Comparison of ENCODE assay signal across 8 cellular contexts in genomic region chrX:46912673-46913491, GRCh38. TPM values are rescaled to one million over a fixed set of nuclear protein-coding genes. Genes with fewer than 3 reads are reported as not detected.
DNase-seq lines count a peak whose midpoint lies in the region; ATAC-seq, FAIRE-seq and TF ChIP-seq lines count a peak whose summit lies in the region.

No MANE protein-coding gene starts in this region.

- no peaks in the 10 kb centered on the region for H3K27me3 ChIP-seq in esophagus (ENCODE audit: control insufficient read depth in 1 of 2, insufficient read depth in 2 of 2, low read length in 2 of 2)

- H3K27ac ChIP-seq in C4-2B (peak overlapping the region; percentile 84), esophagus (ENCODE audit: low read depth in 2 of 2, low read length in 1 of 2) (peak overlapping the region in 1 of 2 donors; percentile 63)

- no peaks in the 10 kb centered on the region for H3K36me3 Mint-ChIP-seq in activated CD4-positive, alpha-beta T cell treated with anti-CD3 and anti-CD28 coated beads, Interleukin-2, amount 10 ng/mL, durations not matched to agents 24 days and 14 days (ENCODE audit: low read depth)

- TF ChIP-seq CTCF in C4-2B (conservative IDR thresholded peaks at IDR 0.05), result peak; percentile 64

- H3K4me3 Mint-ChIP-seq in activated CD4-positive, alpha-beta T cell treated with anti-CD3 and anti-CD28 coated beads, Interleukin-2, amount 10 ng/mL, durations not matched to agents 24 days and 14 days, result peak overlapping the region; percentile 81

- H3K27ac Mint-ChIP-seq in activated CD4-positive, alpha-beta T cell treated with anti-CD3 and anti-CD28 coated beads, Interleukin-2, amount 10 ng/mL, durations not matched to agents 24 days and 14 days, result no peak overlapping the region

- no peaks in the 10 kb centered on the region for H3K9me3 Mint-ChIP-seq in activated CD4-positive, alpha-beta T cell treated with anti-CD3 and anti-CD28 coated beads, Interleukin-2, amount 10 ng/mL, durations not matched to agents 24 days and 14 days

- DNase-seq in NCI-H1092 (lab: John Stamatoyannopoulos, UW) (peak; percentile 13), myocyte (ENCODE audit: low read depth) (peak; percentile 54), urothelium cell line (ENCODE audit: low spot score) (peak; percentile 72), occipital lobe (lab: John Stamatoyannopoulos, UW) (no peak)
- peak; percentile 70 for DNase-seq in activated CD4-positive, alpha-beta T cell treated with anti-CD3 and anti-CD28 coated beads, Interleukin-2, amount 10 ng/mL, durations not matched to agents 24 days and 14 days

- 0 to 24% methylated on average over 54 to 101 of the region's 102 CpGs for WGBS in esophagus, 2 donors

- H3K4me1 Mint-ChIP-seq in activated CD4-positive, alpha-beta T cell treated with anti-CD3 and anti-CD28 coated beads, Interleukin-2, amount 10 ng/mL, durations not matched to agents 24 days and 14 days, result peaks cover 8% of the 10 kb centered on the region

- no peaks in the 10 kb centered on the region for H3K36me3 ChIP-seq in esophagus (ENCODE audit: control insufficient read depth in 2 of 2, insufficient read depth in 2 of 2, low read length in 1 of 2)

- no peaks in the 10 kb centered on the region for H3K4me1 ChIP-seq in esophagus (ENCODE audit: control insufficient read depth in 2 of 2, insufficient read depth in 2 of 2, low read length in 1 of 2)

- intact Hi-C loops in activated CD4-positive, alpha-beta T cell treated with anti-CD3 and anti-CD28 coated beads, Interleukin-2, amount 10 ng/mL, durations not matched to agents 24 days and 14 days (cut with micrococcal nuclease), result loop anchor here (5.0 kb wide), 2 partner anchors 64 to 76 kb away; partner anchors contain the start of gene RP2

- no peak for FAIRE-seq in urothelium cell line (lab: Jason Lieb, UNC)

- ATAC-seq in GM19324 (IDR thresholded peaks at IDR 0.05; ENCODE audit: low FRiP score, unreplicated experiment), result peak; percentile 43

- H3K27me3 Mint-ChIP-seq in activated CD4-positive, alpha-beta T cell treated with anti-CD3 and anti-CD28 coated beads, Interleukin-2, amount 10 ng/mL, durations not matched to agents 24 days and 14 days, result peaks cover 63% of the 10 kb centered on the region

- H3K4me3 ChIP-seq in esophagus (ENCODE audit: low read depth in 1 of 2, low read length in 2 of 2), result peak overlapping the region; percentile 52 to 81

- peaks cover 0 to 6% of the 10 kb centered on the region in 2 donors for H3K9me3 ChIP-seq in esophagus (ENCODE audit: control insufficient read depth in 2 of 2, insufficient read depth in 1 of 2, low read depth in 1 of 2, low read length in 1 of 2)

RNA-seq across cellular contexts. Expression of gene JADE3, which starts 0.7 kb away (rescaled TPM):
- total RNA-seq in activated CD4-positive, alpha-beta T cell treated with anti-CD3 and anti-CD28 coated beads, Interleukin-2, amount 10 ng/mL, durations not matched to agents 24 days and 14 days, result 1.5 and 1.6 TPM in 2 replicates
- polyA plus RNA-seq in esophagus, result 1 to 10 TPM; 1.5 to 2.3 TPM
- 2.2 and 2.8 TPM in 2 replicates for total RNA-seq in myocyte
- polyA plus RNA-seq in myocyte (2012), result 1.5 TPM
- total RNA-seq in occipital lobe, result 10.5 TPM
